1 cellular context compared by ENCODE assay signal in the genomic region with DNA sequence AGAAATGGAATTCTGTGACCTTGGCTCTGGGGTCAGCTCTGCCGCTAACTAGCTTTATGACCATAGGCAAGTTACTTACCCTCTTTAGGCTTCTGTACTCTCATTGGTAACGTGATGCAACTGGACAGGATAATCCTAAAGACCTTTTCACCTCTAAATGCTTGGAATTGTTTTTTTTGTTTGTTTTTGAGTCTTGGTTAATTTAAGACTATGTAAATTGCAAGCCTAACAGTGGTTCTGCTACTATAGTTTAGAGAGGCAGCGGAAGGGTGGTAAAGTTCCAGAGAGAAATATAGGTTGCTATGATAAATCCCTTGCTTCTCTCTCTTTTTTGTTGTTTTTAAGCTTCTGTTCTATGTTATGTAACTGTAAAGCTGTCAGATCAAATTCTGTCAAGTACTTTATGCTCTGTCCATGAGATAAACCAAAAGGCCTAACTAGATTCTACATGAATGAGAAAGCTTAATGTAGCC.
A peak's percentile ranks its signal among the peaks of the same experiment; 100 is the strongest.
TF ChIP-seq lines count a peak whose summit lies in the region.

No MANE protein-coding gene starts in this region.

TF ChIP-seq in HepG2, 621 proteins besides CTCF, POLR2A, EP300 and RAD21 (continued from another document):
- TF ChIP-seq, protein P1, sequence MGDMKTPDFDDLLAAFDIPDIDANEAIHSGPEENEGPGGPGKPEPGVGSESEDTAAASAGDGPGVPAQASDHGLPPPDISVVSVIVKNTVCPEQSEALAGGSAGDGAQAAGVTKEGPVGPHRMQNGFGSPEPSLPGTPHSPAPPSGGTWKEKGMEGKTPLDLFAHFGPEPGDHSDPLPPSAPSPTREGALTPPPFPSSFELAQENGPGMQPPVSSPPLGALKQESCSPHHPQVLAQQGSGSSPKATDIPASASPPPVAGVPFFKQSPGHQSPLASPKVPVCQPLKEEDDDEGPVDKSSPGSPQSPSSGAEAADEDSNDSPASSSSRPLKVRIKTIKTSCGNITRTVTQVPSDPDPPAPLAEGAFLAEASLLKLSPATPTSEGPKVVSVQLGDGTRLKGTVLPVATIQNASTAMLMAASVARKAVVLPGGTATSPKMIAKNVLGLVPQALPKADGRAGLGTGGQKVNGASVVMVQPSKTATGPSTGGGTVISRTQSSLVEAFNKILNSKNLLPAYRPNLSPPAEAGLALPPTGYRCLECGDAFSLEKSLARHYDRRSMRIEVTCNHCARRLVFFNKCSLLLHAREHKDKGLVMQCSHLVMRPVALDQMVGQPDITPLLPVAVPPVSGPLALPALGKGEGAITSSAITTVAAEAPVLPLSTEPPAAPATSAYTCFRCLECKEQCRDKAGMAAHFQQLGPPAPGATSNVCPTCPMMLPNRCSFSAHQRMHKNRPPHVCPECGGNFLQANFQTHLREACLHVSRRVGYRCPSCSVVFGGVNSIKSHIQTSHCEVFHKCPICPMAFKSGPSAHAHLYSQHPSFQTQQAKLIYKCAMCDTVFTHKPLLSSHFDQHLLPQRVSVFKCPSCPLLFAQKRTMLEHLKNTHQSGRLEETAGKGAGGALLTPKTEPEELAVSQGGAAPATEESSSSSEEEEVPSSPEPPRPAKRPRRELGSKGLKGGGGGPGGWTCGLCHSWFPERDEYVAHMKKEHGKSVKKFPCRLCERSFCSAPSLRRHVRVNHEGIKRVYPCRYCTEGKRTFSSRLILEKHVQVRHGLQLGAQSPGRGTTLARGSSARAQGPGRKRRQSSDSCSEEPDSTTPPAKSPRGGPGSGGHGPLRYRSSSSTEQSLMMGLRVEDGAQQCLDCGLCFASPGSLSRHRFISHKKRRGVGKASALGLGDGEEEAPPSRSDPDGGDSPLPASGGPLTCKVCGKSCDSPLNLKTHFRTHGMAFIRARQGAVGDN (CRISPR knock-in tag; IDR thresholded peaks at IDR 0.05), result no peak
- TF ChIP-seq NRL (CRISPR knock-in tag; IDR thresholded peaks at IDR 0.05; ENCODE audit: borderline replicate concordance) (no peak), ZFY (CRISPR knock-in tag; IDR thresholded peaks at IDR 0.05) (no peak), PAXIP1 (CRISPR knock-in tag; conservative IDR thresholded peaks at IDR 0.05) (0 out of 2 replicates have a peak, but pooled peaks have one; percentile 31), SALL2 (CRISPR knock-in tag; IDR thresholded peaks at IDR 0.05) (no peak), ATF7 (IDR thresholded peaks at IDR 0.05) (no peak), ATF7 (CRISPR knock-in tag; IDR thresholded peaks at IDR 0.05) (no peak)
- TF ChIP-seq, protein P2, sequence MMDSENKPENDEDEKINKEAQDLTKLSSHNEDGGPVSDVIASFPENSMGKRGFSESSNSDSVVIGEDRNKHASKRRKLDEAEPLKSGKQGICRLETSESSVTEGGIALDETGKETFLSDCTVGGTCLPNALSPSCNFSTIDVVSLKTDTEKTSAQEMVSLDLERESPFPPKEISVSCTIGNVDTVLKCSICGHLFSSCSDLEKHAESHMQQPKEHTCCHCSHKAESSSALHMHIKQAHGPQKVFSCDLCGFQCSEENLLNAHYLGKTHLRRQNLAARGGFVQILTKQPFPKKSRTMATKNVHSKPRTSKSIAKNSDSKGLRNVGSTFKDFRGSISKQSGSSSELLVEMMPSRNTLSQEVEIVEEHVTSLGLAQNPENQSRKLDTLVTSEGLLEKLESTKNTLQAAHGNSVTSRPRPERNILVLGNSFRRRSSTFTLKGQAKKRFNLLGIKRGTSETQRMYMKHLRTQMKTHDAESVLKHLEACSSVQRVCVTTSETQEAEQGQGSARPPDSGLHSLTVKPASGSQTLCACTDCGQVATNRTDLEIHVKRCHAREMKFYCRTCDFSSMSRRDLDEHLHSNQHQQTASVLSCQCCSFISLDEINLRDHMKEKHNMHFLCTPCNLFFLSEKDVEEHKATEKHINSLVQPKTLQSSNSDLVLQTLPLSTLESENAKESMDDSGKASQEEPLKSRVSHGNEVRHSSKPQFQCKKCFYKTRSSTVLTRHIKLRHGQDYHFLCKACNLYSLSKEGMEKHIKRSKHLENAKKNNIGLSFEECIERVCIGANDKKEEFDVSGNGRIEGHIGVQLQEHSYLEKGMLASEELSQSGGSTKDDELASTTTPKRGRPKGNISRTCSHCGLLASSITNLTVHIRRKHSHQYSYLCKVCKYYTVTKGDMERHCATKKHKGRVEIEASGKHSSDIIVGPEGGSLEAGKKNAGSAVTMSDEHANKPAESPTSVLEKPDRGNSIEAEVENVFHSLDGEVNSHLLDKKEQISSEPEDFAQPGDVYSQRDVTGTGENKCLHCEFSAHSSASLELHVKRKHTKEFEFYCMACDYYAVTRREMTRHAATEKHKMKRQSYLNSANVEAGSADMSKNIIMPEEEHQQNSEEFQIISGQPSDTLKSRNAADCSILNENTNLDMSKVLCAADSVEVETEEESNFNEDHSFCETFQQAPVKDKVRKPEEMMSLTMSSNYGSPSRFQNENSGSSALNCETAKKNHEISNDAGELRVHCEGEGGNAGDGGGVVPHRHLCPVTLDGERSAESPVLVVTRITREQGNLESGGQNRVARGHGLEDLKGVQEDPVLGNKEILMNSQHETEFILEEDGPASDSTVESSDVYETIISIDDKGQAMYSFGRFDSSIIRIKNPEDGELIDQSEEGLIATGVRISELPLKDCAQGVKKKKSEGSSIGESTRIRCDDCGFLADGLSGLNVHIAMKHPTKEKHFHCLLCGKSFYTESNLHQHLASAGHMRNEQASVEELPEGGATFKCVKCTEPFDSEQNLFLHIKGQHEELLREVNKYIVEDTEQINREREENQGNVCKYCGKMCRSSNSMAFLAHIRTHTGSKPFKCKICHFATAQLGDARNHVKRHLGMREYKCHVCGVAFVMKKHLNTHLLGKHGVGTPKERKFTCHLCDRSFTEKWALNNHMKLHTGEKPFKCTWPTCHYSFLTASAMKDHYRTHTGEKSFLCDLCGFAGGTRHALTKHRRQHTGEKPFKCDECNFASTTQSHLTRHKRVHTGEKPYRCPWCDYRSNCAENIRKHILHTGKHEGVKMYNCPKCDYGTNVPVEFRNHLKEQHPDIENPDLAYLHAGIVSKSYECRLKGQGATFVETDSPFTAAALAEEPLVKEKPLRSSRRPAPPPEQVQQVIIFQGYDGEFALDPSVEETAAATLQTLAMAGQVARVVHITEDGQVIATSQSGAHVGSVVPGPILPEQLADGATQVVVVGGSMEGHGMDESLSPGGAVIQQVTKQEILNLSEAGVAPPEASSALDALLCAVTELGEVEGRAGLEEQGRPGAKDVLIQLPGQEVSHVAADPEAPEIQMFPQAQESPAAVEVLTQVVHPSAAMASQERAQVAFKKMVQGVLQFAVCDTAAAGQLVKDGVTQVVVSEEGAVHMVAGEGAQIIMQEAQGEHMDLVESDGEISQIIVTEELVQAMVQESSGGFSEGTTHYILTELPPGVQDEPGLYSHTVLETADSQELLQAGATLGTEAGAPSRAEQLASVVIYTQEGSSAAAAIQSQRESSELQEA (CRISPR knock-in tag; IDR thresholded peaks at IDR 0.05; ENCODE audit: not compliant biosample characterization), result no peak
